ENCODE assay signal across 12 cellular contexts in genomic region chr5:124444147-124444775, GRCh38.
DNase-seq lines count a peak whose midpoint lies in the region; ATAC-seq and TF ChIP-seq lines count a peak whose summit lies in the region.
"Had no signal": no experiment of that assay in that cellular context is flagged by ENCODE, and none has a peak within 500 bp of the region (broad histone marks: within the 10 kb centered on the region; RNA-seq: fewer than 3 reads in every experiment).

No MANE protein-coding gene starts in this region.

- peaks cover 14% of the 10 kb centered on the region for H3K4me1 ChIP-seq in HEK293 (ENCODE audit: control insufficient read depth, insufficient read depth, low read length)
- peaks cover 9 to 24% (median 15%) of the 10 kb centered on the region in 3 donors for H3K4me1 ChIP-seq in skeletal muscle tissue (ENCODE audit: control insufficient read depth in 3 of 3, insufficient read depth in 3 of 3, low read length in 3 of 3)

- H3K27me3 ChIP-seq in skeletal muscle tissue (ENCODE audit: control insufficient read depth in 3 of 3, insufficient read depth in 3 of 3, low read length in 3 of 3): no peaks in the 10 kb centered on the region

- no peak overlapping the region for H3K9ac ChIP-seq in skeletal muscle tissue (ENCODE audit: low read depth in 1 of 3, low read length in 3 of 3)

- no peak for DNase-seq in activated CD4-positive, CD25-positive, alpha-beta regulatory T cell (lab: John Stamatoyannopoulos, UW)
- DNase-seq in AG08395 (ENCODE audit: low spot score) (no peak), NCI-H1694 (lab: John Stamatoyannopoulos, UW) (no peak)
- DNase-seq in activated naive CD4-positive, alpha-beta T cell treated with Interleukin-2 at 50 U/mL for 16 hours: no peak
- DNase-seq: activated CD4-positive, alpha-beta T cell treated with anti-CD3 and anti-CD28 coated beads for 48 hours; Karpas-422 had no signal

- H3K9me3 ChIP-seq in HEK293 (ENCODE audit: control insufficient read depth, insufficient read depth, low read depth, low read length) (no peaks in the 10 kb centered on the region), skeletal muscle tissue (ENCODE audit: control insufficient read depth in 3 of 3, low read length in 3 of 3) (no peaks in the 10 kb centered on the region)

- CTCF ChIA-PET in HEK293 (lab: Yijun Ruan, JAX): no interaction called here

- no peak for TF ChIP-seq CTCF in HEK293 (tag by site-specific recombination; IDR thresholded peaks at IDR 0.05)

- POLR2A ChIA-PET in HEK293 (lab: Yijun Ruan, JAX): no interaction called here

- ATAC-seq in activated CD4-positive, CD25-positive, alpha-beta regulatory T cell treated with anti-CD3 and anti-CD28 coated beads, Interleukin-2, amount 50 U/mL, for 24 hours: peak; percentile 58 to 63
- peak; percentile 100 for ATAC-seq in HG03442 (IDR thresholded peaks at IDR 0.05; ENCODE audit: unreplicated experiment)
- ATAC-seq: Panc1 had no signal

- H3K27ac ChIP-seq in HEK293 (ENCODE audit: extremely low read depth, low read depth, low read length) (no peak overlapping the region), skeletal muscle tissue (ENCODE audit: low read depth, low read length) (peak overlapping the region; percentile 67)

- H3K36me3 ChIP-seq in HEK293 (ENCODE audit: control insufficient read depth in 2 of 2, insufficient read depth in 1 of 2, low read length in 2 of 2) (no peaks in the 10 kb centered on the region), skeletal muscle tissue (ENCODE audit: control insufficient read depth in 3 of 3, insufficient read depth in 3 of 3, low read length in 3 of 3) (no peaks in the 10 kb centered on the region)

- H3K4me3 ChIP-seq in HEK293 (ENCODE audit: low read depth, low read length) (no peak overlapping the region), skeletal muscle tissue (ENCODE audit: low read length in 3 of 3) (peak overlapping the region in 2 of 3 donors; percentile 10 to 41)
- H3K4me3 ChIP-seq: lung had no signal

TF ChIP-seq in HEK293, 187 proteins besides CTCF, POLR2A, EP300 and RAD21:
- no peak for TF ChIP-seq ZNF426 (tag by site-specific recombination; IDR thresholded peaks at IDR 0.05)
- 0 out of 2 replicates have a peak, but pooled peaks have one; percentile 16 for TF ChIP-seq ZBTB17 (tag by site-specific recombination; IDR thresholded peaks at IDR 0.05)
- no peak for TF ChIP-seq GLIS2 (tag by site-specific recombination; IDR thresholded peaks at IDR 0.05)
- TF ChIP-seq ZNF140 (tag by site-specific recombination; IDR thresholded peaks at IDR 0.05): no peak
